Comparison of ENCODE assay signal across 8 cellular contexts in genomic region chr6:156776470-156776840, GRCh38. TPM values are rescaled to one million over a fixed set of nuclear protein-coding genes. Genes with fewer than 3 reads are reported as not detected.
DNase-seq lines count a peak whose midpoint lies in the region; ATAC-seq and TF ChIP-seq lines count a peak whose summit lies in the region.

No MANE protein-coding gene starts in this region.

- peak overlapping the region; percentile 93 to 99 (median 96) for H3K27ac Mint-ChIP-seq in CD8-positive, alpha-beta memory T cell
- peak overlapping the region; percentile 99 for H3K27ac Mint-ChIP-seq in nephron progenitor cell

- ATAC-seq in GM18868 (IDR thresholded peaks at IDR 0.05; ENCODE audit: unreplicated experiment) (no peak), HG02884 (IDR thresholded peaks at IDR 0.05; ENCODE audit: unreplicated experiment) (no peak)

- TF ChIP-seq CTCF in nephron progenitor cell (IDR thresholded peaks at IDR 0.05), result no peak

- H3K27me3 Mint-ChIP-seq in CD8-positive, alpha-beta memory T cell, result no peaks in the 10 kb centered on the region
- H3K27me3 Mint-ChIP-seq in nephron progenitor cell (ENCODE audit: low read depth, poor library complexity), result peaks cover 14% of the 10 kb centered on the region

- peaks cover 0 to 12% (median 0%) of the 10 kb centered on the region in 3 donors for H3K36me3 Mint-ChIP-seq in CD8-positive, alpha-beta memory T cell
- H3K36me3 Mint-ChIP-seq in nephron progenitor cell (ENCODE audit: low read depth), result no peaks in the 10 kb centered on the region

- no peaks in the 10 kb centered on the region for H3K9me3 Mint-ChIP-seq in CD8-positive, alpha-beta memory T cell
- H3K9me3 Mint-ChIP-seq in nephron progenitor cell, result no peaks in the 10 kb centered on the region

- H3K36me3 ChIP-seq in CD8-positive, alpha-beta memory T cell (ENCODE audit: insufficient read depth, low read length), result no peaks in the 10 kb centered on the region
- H3K36me3 ChIP-seq in HUES6 (ENCODE audit: control insufficient read depth, insufficient read depth, low read length), result no peaks in the 10 kb centered on the region

- H3K27ac ChIP-seq in CD8-positive, alpha-beta memory T cell (ENCODE audit: low read depth, low read length), result peak overlapping the region; percentile 81
- H3K27ac ChIP-seq in HUES6 (ENCODE audit: low read depth, low read length), result peak overlapping the region; percentile 99
- peak overlapping the region; percentile 95 for H3K27ac ChIP-seq in epithelial cell of prostate

- H3K9ac ChIP-seq in HUES6 (ENCODE audit: low read length), result peak overlapping the region; percentile 99

- POLR2A ChIA-PET in CD8-positive, alpha-beta memory T cell (lab: Charles Lee), result interaction anchor here (5.5 kb wide), 1 partner anchor 89 kb away, joined by 66 read pairs; no protein-coding TSS in a partner anchor

- CTCF ChIA-PET in CD8-positive, alpha-beta memory T cell (lab: Charles Lee), result no interaction called here

- H3K9me3 ChIP-seq in CD8-positive, alpha-beta memory T cell (ENCODE audit: low read length), result no peaks in the 10 kb centered on the region
- no peaks in the 10 kb centered on the region for H3K9me3 ChIP-seq in HUES6 (ENCODE audit: control insufficient read depth, insufficient read depth, low read depth, low read length)

- H3K27me3 ChIP-seq in CD8-positive, alpha-beta memory T cell (ENCODE audit: insufficient read depth, low read length, poor library complexity, severe bottlenecking), result no peaks in the 10 kb centered on the region
- no peaks in the 10 kb centered on the region for H3K27me3 ChIP-seq in HUES6 (ENCODE audit: control insufficient read depth, insufficient read depth, low read length)

- peaks cover 27 to 41% (median 31%) of the 10 kb centered on the region in 3 donors for H3K4me1 Mint-ChIP-seq in CD8-positive, alpha-beta memory T cell
- H3K4me1 Mint-ChIP-seq in nephron progenitor cell, result peaks cover 57% of the 10 kb centered on the region

- peak in 2 of 5 donors; percentile 2 to 30 for DNase-seq in CD8-positive, alpha-beta memory T cell
- DNase-seq in SK-N-DZ (ENCODE audit: low spot score) (peak; percentile 56), epithelial cell of prostate (ENCODE audit: low read depth, low spot score) (no peak), nephron progenitor cell (no peak), NCI-H2196 (lab: John Stamatoyannopoulos, UW; ENCODE audit: unreplicated experiment) (no peak)

- H3K4me3 ChIP-seq in CD8-positive, alpha-beta memory T cell (ENCODE audit: low read length), result peak overlapping the region; percentile 48
- peak overlapping the region; percentile 94 for H3K4me3 ChIP-seq in HUES6 (ENCODE audit: low read depth, low read length)

- peaks cover 14% of the 10 kb centered on the region for H3K4me1 ChIP-seq in CD8-positive, alpha-beta memory T cell (ENCODE audit: insufficient read depth, low read length)
- H3K4me1 ChIP-seq in HUES6 (ENCODE audit: control insufficient read depth, insufficient read depth, low read length), result peaks cover 33% of the 10 kb centered on the region

- H3K4me3 Mint-ChIP-seq in CD8-positive, alpha-beta memory T cell, result peak overlapping the region; percentile 86 to 99 (median 92)
- H3K4me3 Mint-ChIP-seq in nephron progenitor cell, result peak overlapping the region; percentile 93

RNA-seq across cellular contexts. Expression of gene ARID1B, which starts 0.7 kb away (rescaled TPM):
- total RNA-seq in CD8-positive, alpha-beta memory T cell, result 10 to 100 TPM; 53.0 to 57.9 TPM
- polyA plus RNA-seq in CD8-positive, alpha-beta memory T cell, result 19.1 TPM
- 20.0 and 22.4 TPM in 2 replicates for polyA plus RNA-seq in SK-N-DZ (2014; cell fraction: cytosol; rRNA removed)
- polyA plus RNA-seq in SK-N-DZ (2014; cell fraction: nucleus; rRNA removed), result 19.8 and 26.1 TPM in 2 replicates
